1 cellular context compared by ENCODE assay signal in the genomic region with DNA sequence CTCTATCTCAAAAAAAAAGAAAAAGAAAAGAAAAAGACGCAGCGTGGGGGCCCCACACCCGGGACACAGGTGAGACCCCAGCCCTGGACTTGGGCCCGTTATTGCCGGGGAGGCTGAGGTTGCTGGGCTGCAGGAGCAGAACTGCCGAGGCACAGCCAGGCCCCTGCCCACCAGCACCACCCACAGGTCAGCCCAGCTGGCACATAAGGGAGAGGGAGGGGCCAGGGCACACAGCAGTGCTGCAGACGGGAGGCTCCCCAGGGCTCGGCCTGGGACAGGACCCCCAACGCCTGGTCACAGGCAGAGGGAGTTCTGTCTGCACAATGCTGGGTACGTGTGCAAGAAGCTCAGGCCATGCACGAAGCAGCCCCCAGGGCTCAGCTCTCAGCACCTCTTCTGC.
TF ChIP-seq lines count a peak whose summit lies in the region.

No MANE protein-coding gene starts in this region.

TF ChIP-seq in SK-N-SH treated with all-trans-retinoic acid at 6 μM for 48 hours, 23 proteins besides CTCF, POLR2A, EP300 and RAD21 (continued from another document):
- no peak for TF ChIP-seq CREB5 (CRISPR knock-in tag; IDR thresholded peaks at IDR 0.05; ENCODE audit: low read depth)
- TF ChIP-seq ZFP30 (CRISPR knock-in tag; IDR thresholded peaks at IDR 0.05) = no peak
- no peak for TF ChIP-seq CSRNP3 (CRISPR knock-in tag; IDR thresholded peaks at IDR 0.05)
- TF ChIP-seq TOX (CRISPR knock-in tag; IDR thresholded peaks at IDR 0.05; ENCODE audit: borderline replicate concordance) = no peak
- TF ChIP-seq ZNF565 (CRISPR knock-in tag; conservative IDR thresholded peaks at IDR 0.05; ENCODE audit: low read depth) = no peak
